Comparison of ENCODE assay signal across 12 cellular contexts in genomic region chr3:39418556-39419225, GRCh38. TPM values are rescaled to one million over a fixed set of nuclear protein-coding genes. Genes with fewer than 3 reads are reported as not detected.
"Had no signal": no experiment of that assay in that cellular context is flagged by ENCODE, and none has a peak within 500 bp of the region (broad histone marks: within the 10 kb centered on the region; RNA-seq: fewer than 3 reads in every experiment).

No MANE protein-coding gene starts in this region.

RNA-seq across cellular contexts. Expression of gene MOBP, which starts 48.8 kb away (rescaled TPM):
- total RNA-seq: dermis blood vessel endothelial cell; esophagus squamous epithelium; left lobe of liver; mesenteric fat pad; myocyte; naive thymus-derived CD8-positive, alpha-beta T cell; psoas muscle; renal cortical epithelial cell; sigmoid colon; skeletal muscle tissue; subcutaneous adipose tissue; thyroid gland had no signal
- polyA plus RNA-seq: naive thymus-derived CD8-positive, alpha-beta T cell had no signal
